Comparison of ENCODE assay signal across 1 cellular context in the genomic region with DNA sequence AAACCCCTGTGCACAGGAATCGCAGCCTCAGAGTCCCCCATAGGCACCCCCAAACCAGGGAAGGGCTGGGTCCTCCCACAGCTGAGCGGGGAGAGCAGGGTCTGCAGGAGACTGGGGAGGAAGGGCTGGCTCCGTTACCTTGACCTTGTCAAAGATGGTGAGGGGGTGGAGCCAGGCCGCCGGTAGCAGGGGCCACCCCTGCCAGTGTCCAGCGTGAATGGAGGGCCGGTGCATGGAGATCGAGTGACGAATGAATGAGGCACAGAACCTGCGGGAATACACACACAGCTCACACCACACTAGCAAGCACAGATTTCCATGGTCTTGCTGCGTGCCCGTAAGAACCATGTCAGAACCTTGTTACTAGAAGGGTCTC.
TF ChIP-seq lines count a peak whose summit lies in the region.

No MANE protein-coding gene starts in this region.

TF ChIP-seq in IMR-90, 13 proteins besides CTCF, POLR2A, EP300 and RAD21 (continued from another document):
- TF ChIP-seq, protein P1, sequence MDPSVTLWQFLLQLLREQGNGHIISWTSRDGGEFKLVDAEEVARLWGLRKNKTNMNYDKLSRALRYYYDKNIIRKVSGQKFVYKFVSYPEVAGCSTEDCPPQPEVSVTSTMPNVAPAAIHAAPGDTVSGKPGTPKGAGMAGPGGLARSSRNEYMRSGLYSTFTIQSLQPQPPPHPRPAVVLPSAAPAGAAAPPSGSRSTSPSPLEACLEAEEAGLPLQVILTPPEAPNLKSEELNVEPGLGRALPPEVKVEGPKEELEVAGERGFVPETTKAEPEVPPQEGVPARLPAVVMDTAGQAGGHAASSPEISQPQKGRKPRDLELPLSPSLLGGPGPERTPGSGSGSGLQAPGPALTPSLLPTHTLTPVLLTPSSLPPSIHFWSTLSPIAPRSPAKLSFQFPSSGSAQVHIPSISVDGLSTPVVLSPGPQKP (IDR thresholded peaks at IDR 0.05; ENCODE audit: borderline replicate concordance, low read depth, low read length): no peak
- no peak for TF ChIP-seq MAZ (IDR thresholded peaks at IDR 0.05; ENCODE audit: borderline replicate concordance, low read depth, low read length)
- no peak for TF ChIP-seq FOS (IDR thresholded peaks at IDR 0.05; ENCODE audit: low read depth, low read length)
- TF ChIP-seq BHLHE40 (IDR thresholded peaks at IDR 0.05; ENCODE audit: low read depth, low read length): no peak
- TF ChIP-seq MXI1 (IDR thresholded peaks at IDR 0.05; ENCODE audit: borderline replicate concordance, low read depth, low read length): no peak
- TF ChIP-seq MAFK (IDR thresholded peaks at IDR 0.05; ENCODE audit: low read depth, low read length): no peak
- TF ChIP-seq CHD1 (IDR thresholded peaks at IDR 0.05; ENCODE audit: low read depth, low read length): no peak
- no peak for TF ChIP-seq CEBPB (IDR thresholded peaks at IDR 0.05; ENCODE audit: low read depth, low read length)
- TF ChIP-seq NFE2L2 (IDR thresholded peaks at IDR 0.05; ENCODE audit: low read depth, low read length): no peak
